1 cellular context compared by ENCODE assay signal in the genomic region with DNA sequence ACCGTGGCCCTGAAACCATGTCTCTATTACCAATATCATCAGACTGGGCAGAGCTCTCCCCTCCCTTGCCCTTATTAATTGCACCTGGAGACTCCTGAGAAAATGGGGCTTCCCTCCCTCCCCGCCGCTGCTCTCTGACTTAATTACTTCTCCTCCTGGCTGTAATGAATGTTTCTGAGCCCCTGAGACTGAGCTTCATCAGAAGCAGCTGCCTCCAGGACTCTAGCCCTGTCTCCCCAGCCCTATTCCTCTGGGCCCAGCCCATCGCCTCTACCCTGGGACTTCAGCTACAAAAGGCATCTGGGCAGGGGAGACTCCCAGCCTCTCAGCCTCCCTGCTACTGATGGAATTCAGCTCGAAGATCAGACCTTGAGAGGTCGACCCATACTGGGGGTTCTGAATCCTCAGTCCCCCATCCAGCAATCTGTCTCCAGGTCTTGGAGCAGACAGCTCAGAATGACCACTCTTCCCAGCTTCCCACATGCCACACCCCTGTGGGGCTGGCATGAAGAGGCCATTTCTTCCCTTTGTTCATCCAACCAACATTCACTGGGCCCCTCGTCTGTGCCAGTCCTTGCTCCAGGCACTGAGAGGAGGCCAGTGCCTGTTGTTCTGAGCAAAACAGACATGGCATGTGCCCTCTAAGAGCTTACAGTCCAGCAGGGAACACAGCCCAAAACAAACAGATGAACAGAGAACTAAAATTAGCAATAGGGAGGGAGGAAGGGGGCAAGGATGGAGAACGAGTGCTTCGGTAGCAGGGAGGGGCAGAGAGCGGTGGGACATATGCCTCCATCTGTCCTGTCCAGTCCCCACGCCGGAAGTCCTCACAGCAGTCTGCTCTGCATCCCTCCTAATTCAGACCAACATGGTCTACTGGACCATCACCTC.
TF ChIP-seq lines count a peak whose summit lies in the region.

No MANE protein-coding gene starts in this region.

TF ChIP-seq in H1, 55 proteins besides CTCF, POLR2A, EP300 and RAD21:
- TF ChIP-seq SP1 (IDR thresholded peaks at IDR 0.05; ENCODE audit: low read depth, low read length) (peak; percentile 62; the same call in 1 of the 2 replicates), RFX5 (IDR thresholded peaks at IDR 0.05; ENCODE audit: borderline replicate concordance, low read depth, low read length) (no peak)
